Comparison of ENCODE assay signal across 8 cellular contexts in genomic region chr18:9055185-9055584, GRCh38. TPM values are rescaled to one million over a fixed set of nuclear protein-coding genes. Genes with fewer than 3 reads are reported as not detected.
DNase-seq lines count a peak whose midpoint lies in the region; ATAC-seq, FAIRE-seq and TF ChIP-seq lines count a peak whose summit lies in the region.

No MANE protein-coding gene starts in this region.

- ATAC-seq in HG02678 (IDR thresholded peaks at IDR 0.05; ENCODE audit: unreplicated experiment) = peak; percentile 49

- peak; percentile 51 for FAIRE-seq in D721Med (lab: Jason Lieb, UNC)
- peak; percentile 45 for FAIRE-seq in TTC549 (lab: Jason Lieb, UNC)
- FAIRE-seq in keratinocyte (lab: Jason Lieb, UNC) = no peak

- CTCF ChIA-PET in activated naive CD4-positive, alpha-beta T cell treated with anti-CD3 and anti-CD28 coated beads, Interleukin-2, amount 10 ng/mL, durations not matched to agents 7 days and 5 days (lab: Charles Lee) = no interaction called here

- peaks cover 2% of the 10 kb centered on the region for H3K9me3 ChIP-seq in keratinocyte (ENCODE audit: control insufficient read depth, low read depth, low read length)

- H3K4me1 ChIP-seq in keratinocyte (ENCODE audit: control insufficient read depth, extremely low read depth, insufficient read depth, low read length) = peaks cover 15% of the 10 kb centered on the region

- no peak for DNase-seq in D721Med (ENCODE audit: insufficient read length, low spot score)
- DNase-seq in keratinocyte (ENCODE audit: low read depth, low spot score) = peak; percentile 50
- DNase-seq in activated naive CD4-positive, alpha-beta T cell treated with anti-CD3 and anti-CD28 coated beads, Interleukin-2, amount 10 ng/mL, durations not matched to agents 7 days and 5 days = no peak
- DNase-seq in NCI-H2227 (lab: John Stamatoyannopoulos, UW; ENCODE audit: unreplicated experiment) = no peak
- no peak for DNase-seq in NK-92 treated with Interleukin-12 subunit alpha and Interleukin-12 subunit beta, amount 100 ng/mL, for 24 hours (lab: John Stamatoyannopoulos, UW)
- DNase-seq in NCI-H2029 (lab: John Stamatoyannopoulos, UW) = no peak

- no peaks in the 10 kb centered on the region for H3K4me1 Mint-ChIP-seq in activated naive CD4-positive, alpha-beta T cell treated with anti-CD3 and anti-CD28 coated beads, Interleukin-2, amount 10 ng/mL, durations not matched to agents 7 days and 5 days

- H3K36me3 ChIP-seq in keratinocyte (ENCODE audit: control insufficient read depth in 2 of 2, extremely low read depth in 1 of 2, insufficient read depth in 2 of 2, low read length in 2 of 2) = no peaks in the 10 kb centered on the region

- H3K9me1 ChIP-seq in keratinocyte (ENCODE audit: control insufficient read depth, extremely low read depth, insufficient read depth, low read length) = no peaks in the 10 kb centered on the region

- peak overlapping the region; percentile 55 for H3K27ac ChIP-seq in keratinocyte (ENCODE audit: control insufficient read depth, insufficient read depth, low read length)

- H3K79me2 ChIP-seq in keratinocyte (ENCODE audit: control insufficient read depth, insufficient read depth, low read length) = no peaks in the 10 kb centered on the region

- no peaks in the 10 kb centered on the region for H4K20me1 ChIP-seq in keratinocyte (ENCODE audit: control insufficient read depth, extremely low read depth, insufficient read depth, low read length)

- TF ChIP-seq CTCF in D721Med (IDR thresholded peaks at IDR 0.05; ENCODE audit: insufficient read depth, missing control alignments) (peak; percentile 15), keratinocyte (optimal IDR thresholded peaks at IDR 0.05 in 1 of 3, IDR thresholded peaks at IDR 0.05 in 1 of 3, conservative IDR thresholded peaks at IDR 0.05 in 1 of 3; ENCODE audit: extremely low read depth in 1 of 3, insufficient read depth in 2 of 3, low read length in 3 of 3) (peak in 2 of 3 experiments; percentile 3 to 18)

- H2AFZ ChIP-seq in keratinocyte (ENCODE audit: control insufficient read depth, low read length) = peak overlapping the region; percentile 45

- peaks cover 10% of the 10 kb centered on the region for H3K27me3 Mint-ChIP-seq in activated naive CD4-positive, alpha-beta T cell treated with anti-CD3 and anti-CD28 coated beads, Interleukin-2, amount 10 ng/mL, durations not matched to agents 7 days and 5 days

- no peak overlapping the region for H3K27ac Mint-ChIP-seq in activated naive CD4-positive, alpha-beta T cell treated with anti-CD3 and anti-CD28 coated beads, Interleukin-2, amount 10 ng/mL, durations not matched to agents 7 days and 5 days

- dilution Hi-C loops in keratinocyte (cut with MboI; ENCODE audit: extremely low pct_ligation_motif_present, low sequenced_read_pairs) = no loop called here

- peak overlapping the region in 1 of 3 experiments; percentile 33 for H3K4me3 ChIP-seq in keratinocyte (ENCODE audit: control insufficient read depth in 2 of 3, extremely low read depth in 1 of 3, insufficient read depth in 2 of 3, low read depth in 1 of 3, low read length in 3 of 3)

- H3K27me3 ChIP-seq in keratinocyte (ENCODE audit: control insufficient read depth, extremely low read depth, insufficient read depth, low read length) = no peaks in the 10 kb centered on the region

- peak overlapping the region; percentile 60 for H3K4me2 ChIP-seq in keratinocyte (ENCODE audit: control insufficient read depth, extremely low read depth, insufficient read depth, low read depth, low read length)

- peaks cover 4% of the 10 kb centered on the region for H3K36me3 Mint-ChIP-seq in activated naive CD4-positive, alpha-beta T cell treated with anti-CD3 and anti-CD28 coated beads, Interleukin-2, amount 10 ng/mL, durations not matched to agents 7 days and 5 days

- no peak overlapping the region for H3K4me3 Mint-ChIP-seq in activated naive CD4-positive, alpha-beta T cell treated with anti-CD3 and anti-CD28 coated beads, Interleukin-2, amount 10 ng/mL, durations not matched to agents 7 days and 5 days

- no peak overlapping the region for H3K9ac ChIP-seq in keratinocyte (ENCODE audit: control insufficient read depth, extremely low read depth, insufficient read depth, low read length)

- H3K9me3 Mint-ChIP-seq in activated naive CD4-positive, alpha-beta T cell treated with anti-CD3 and anti-CD28 coated beads, Interleukin-2, amount 10 ng/mL, durations not matched to agents 7 days and 5 days = peaks cover 25% of the 10 kb centered on the region

RNA-seq across cellular contexts. Expression of gene NDUFV2, which starts 47.3 kb away (rescaled TPM):
- 107 to 202 TPM (median 125 TPM) in 3 replicates for polyA plus RNA-seq in keratinocyte
- 40.2 TPM for polyA plus RNA-seq in keratinocyte (2011; ENCODE audit: low read depth)
- polyA plus RNA-seq in keratinocyte (2011; cell fraction: cytosol; rRNA removed) = 106 and 185 TPM in 2 replicates
- polyA plus RNA-seq in keratinocyte (2011; cell fraction: nucleus; rRNA removed) = 67.0 and 74.2 TPM in 2 replicates
- 100 and 142 TPM in 2 replicates for polyA plus RNA-seq in keratinocyte (2012; ENCODE audit: low replicate concordance)
- polyA minus RNA-seq in keratinocyte = 13.4 to 56.9 TPM (median 38.3 TPM) in 3 replicates
- polyA minus RNA-seq in keratinocyte (2011; cell fraction: cytosol; rRNA and poly(A)+ RNA removed) = 20.5 TPM
- polyA minus RNA-seq in keratinocyte (2011; cell fraction: nucleus; rRNA and poly(A)+ RNA removed) = 23.6 and 35.1 TPM in 2 replicates
